In the genomic region with DNA sequence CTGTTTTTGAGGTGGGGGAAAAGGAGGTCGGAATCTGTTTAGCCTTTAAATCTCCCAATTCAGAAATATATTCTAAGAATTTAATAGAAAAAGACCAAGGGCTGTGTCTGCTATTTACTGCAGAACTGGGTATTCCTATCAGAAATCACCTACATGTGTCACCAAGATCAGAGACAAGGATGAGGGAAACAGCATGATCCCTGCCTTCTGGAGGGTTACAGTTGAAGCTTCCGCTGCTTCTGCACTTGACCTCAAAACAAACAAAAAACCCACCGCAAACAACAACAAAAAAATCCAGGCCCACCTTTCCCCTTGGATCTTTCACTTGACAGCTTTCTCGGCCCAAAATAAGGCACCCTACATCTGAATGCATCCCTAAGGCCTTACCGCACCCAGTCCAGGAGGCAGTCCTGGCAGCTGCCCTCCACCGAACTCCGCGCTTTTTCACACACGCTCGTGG, we compare ENCODE assay signal across 8 cellular contexts. TPM values are rescaled to one million over a fixed set of nuclear protein-coding genes. Genes with fewer than 3 reads are reported as not detected.
DNase-seq lines count a peak whose midpoint lies in the region; ATAC-seq and TF ChIP-seq lines count a peak whose summit lies in the region.

No MANE protein-coding gene starts in this region.

- no CpG with 5 or more reads among the region's 10 CpGs for WGBS in iPS DF 6.9 (ENCODE audit: insufficient coverage, insufficient read length)

- CTCF ChIA-PET in WTC11 (lab: Charles Lee), result interaction anchor here (0.6 to 2.3 kb wide), 4 partner anchors 10 to 1420 kb away, joined by 3 to 18 read pairs (median 5); no protein-coding TSS in a partner anchor

- POLR2A ChIA-PET in WTC11 (lab: Charles Lee), result interaction anchor here (1.3 kb wide), 1 partner anchor 191 kb away, joined by 3 read pairs; no protein-coding TSS in a partner anchor

- intact Hi-C loops in CD14-positive monocyte (cut with micrococcal nuclease), result no loop called here

- H3K9me3 Mint-ChIP-seq in CD14-positive monocyte (peaks cover 0 to 6% (median 0%) of the 10 kb centered on the region in 7 donors), WTC11 (no peaks in the 10 kb centered on the region)
- H3K9me3 Mint-ChIP-seq in stimulated activated effector memory CD8-positive, alpha-beta T cell treated with anti-CD3 and anti-CD28 coated beads, Interleukin-12 subunit alpha, Interleukin-12 subunit beta, amount 100 ng/mL, for 72 hours, result peaks cover 2% of the 10 kb centered on the region

- no peaks in the 10 kb centered on the region for H3K27me3 ChIP-seq in iPS DF 6.9 (ENCODE audit: control insufficient read depth, insufficient read depth, low read length)

- ATAC-seq in GM21786 (IDR thresholded peaks at IDR 0.05; ENCODE audit: unreplicated experiment), result peak; percentile 5
- ATAC-seq in WTC11, result peak; percentile 2; the same call in 1 of the 2 replicates
- ATAC-seq in stimulated activated effector memory CD8-positive, alpha-beta T cell treated with anti-CD3 and anti-CD28 coated beads, Interleukin-12 subunit alpha, Interleukin-12 subunit beta, amount 100 ng/mL, for 72 hours, result peak; percentile 24
- no peak for ATAC-seq in HG03469 (IDR thresholded peaks at IDR 0.05; ENCODE audit: unreplicated experiment)

- no peak overlapping the region for H3K27ac ChIP-seq in iPS DF 6.9 (ENCODE audit: low read length)

- H3K36me3 ChIP-seq in iPS DF 6.9 (ENCODE audit: control insufficient read depth, insufficient read depth, low read length), result no peaks in the 10 kb centered on the region

- H3K27ac Mint-ChIP-seq in CD14-positive monocyte, result peak overlapping the region in 6 of 7 donors; percentile 84 to 92 (median 89)
- peak overlapping the region; percentile 98 for H3K27ac Mint-ChIP-seq in WTC11
- no peak overlapping the region for H3K27ac Mint-ChIP-seq in stimulated activated effector memory CD8-positive, alpha-beta T cell treated with anti-CD3 and anti-CD28 coated beads, Interleukin-12 subunit alpha, Interleukin-12 subunit beta, amount 100 ng/mL, for 72 hours

- no peak for TF ChIP-seq CTCF in CD14-positive monocyte (IDR thresholded peaks at IDR 0.05)
- no peak for TF ChIP-seq CTCF in WTC11 (IDR thresholded peaks at IDR 0.05)

- H3K4me3 ChIP-seq in iPS DF 6.9 (ENCODE audit: low read length), result peak overlapping the region; percentile 93; the same call in 1 of the 2 replicates

- H3K4me1 ChIP-seq in iPS DF 6.9 (ENCODE audit: control insufficient read depth, insufficient read depth, low read length), result no peaks in the 10 kb centered on the region

- H3K4me3 Mint-ChIP-seq in CD14-positive monocyte (peak overlapping the region; percentile 91 to 95), WTC11 (peak overlapping the region; percentile 79)
- H3K4me3 Mint-ChIP-seq in stimulated activated effector memory CD8-positive, alpha-beta T cell treated with anti-CD3 and anti-CD28 coated beads, Interleukin-12 subunit alpha, Interleukin-12 subunit beta, amount 100 ng/mL, for 72 hours, result peak overlapping the region; percentile 33

- no peaks in the 10 kb centered on the region for H3K9me3 ChIP-seq in iPS DF 6.9 (ENCODE audit: control insufficient read depth, insufficient read depth, low read length)

- H3K36me3 Mint-ChIP-seq in CD14-positive monocyte, result peaks cover 0 to 2% of the 10 kb centered on the region in 2 donors
- no peaks in the 10 kb centered on the region; the same call in 1 of the 2 replicates for H3K36me3 Mint-ChIP-seq in WTC11
- no peaks in the 10 kb centered on the region for H3K36me3 Mint-ChIP-seq in stimulated activated effector memory CD8-positive, alpha-beta T cell treated with anti-CD3 and anti-CD28 coated beads, Interleukin-12 subunit alpha, Interleukin-12 subunit beta, amount 100 ng/mL, for 72 hours

- H3K27me3 Mint-ChIP-seq in CD14-positive monocyte (ENCODE audit: low read depth in 3 of 3) (peaks cover 3 to 13% (median 12%) of the 10 kb centered on the region in 3 donors), WTC11 (ENCODE audit: low read depth) (peaks cover 3% of the 10 kb centered on the region)

- no peak for DNase-seq in CD14-positive monocyte (ENCODE audit: low spot score)
- DNase-seq in WTC11 (ENCODE audit: low spot score), result no peak
- DNase-seq in iPS DF 6.9 (ENCODE audit: low read depth, low spot score), result no peak
- no peak for DNase-seq in stimulated activated effector memory CD8-positive, alpha-beta T cell treated with anti-CD3 and anti-CD28 coated beads, Interleukin-12 subunit alpha, Interleukin-12 subunit beta, amount 100 ng/mL, for 72 hours (ENCODE audit: low spot score in 2 of 2)
- no peak for DNase-seq in NCI-H774 (lab: John Stamatoyannopoulos, UW)
- no peak for DNase-seq in SW 1271 (lab: John Stamatoyannopoulos, UW)

- peaks cover 48% of the 10 kb centered on the region for H3K4me1 Mint-ChIP-seq in CD14-positive monocyte
- peaks cover 53% of the 10 kb centered on the region for H3K4me1 Mint-ChIP-seq in WTC11
- peaks cover 12% of the 10 kb centered on the region for H3K4me1 Mint-ChIP-seq in stimulated activated effector memory CD8-positive, alpha-beta T cell treated with anti-CD3 and anti-CD28 coated beads, Interleukin-12 subunit alpha, Interleukin-12 subunit beta, amount 100 ng/mL, for 72 hours

TF ChIP-seq in WTC11, 78 proteins besides CTCF, POLR2A, EP300 and RAD21:
- TF ChIP-seq, protein P1, sequence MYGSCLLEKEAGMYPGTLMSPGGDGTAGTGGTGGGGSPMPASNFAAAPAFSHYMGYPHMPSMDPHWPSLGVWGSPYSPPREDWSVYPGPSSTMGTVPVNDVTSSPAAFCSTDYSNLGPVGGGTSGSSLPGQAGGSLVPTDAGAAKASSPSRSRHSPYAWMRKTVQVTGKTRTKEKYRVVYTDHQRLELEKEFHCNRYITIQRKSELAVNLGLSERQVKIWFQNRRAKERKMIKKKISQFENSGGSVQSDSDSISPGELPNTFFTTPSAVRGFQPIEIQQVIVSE (CRISPR knock-in tag; IDR thresholded peaks at IDR 0.05; ENCODE audit: borderline replicate concordance), result no peak
- TF ChIP-seq, protein P2, sequence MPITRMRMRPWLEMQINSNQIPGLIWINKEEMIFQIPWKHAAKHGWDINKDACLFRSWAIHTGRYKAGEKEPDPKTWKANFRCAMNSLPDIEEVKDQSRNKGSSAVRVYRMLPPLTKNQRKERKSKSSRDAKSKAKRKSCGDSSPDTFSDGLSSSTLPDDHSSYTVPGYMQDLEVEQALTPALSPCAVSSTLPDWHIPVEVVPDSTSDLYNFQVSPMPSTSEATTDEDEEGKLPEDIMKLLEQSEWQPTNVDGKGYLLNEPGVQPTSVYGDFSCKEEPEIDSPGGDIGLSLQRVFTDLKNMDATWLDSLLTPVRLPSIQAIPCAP (CRISPR knock-in tag; IDR thresholded peaks at IDR 0.05), result no peak
- TF ChIP-seq NFYB (CRISPR knock-in tag; conservative IDR thresholded peaks at IDR 0.05; ENCODE audit: low read depth), result no peak
- TF ChIP-seq, protein P3, sequence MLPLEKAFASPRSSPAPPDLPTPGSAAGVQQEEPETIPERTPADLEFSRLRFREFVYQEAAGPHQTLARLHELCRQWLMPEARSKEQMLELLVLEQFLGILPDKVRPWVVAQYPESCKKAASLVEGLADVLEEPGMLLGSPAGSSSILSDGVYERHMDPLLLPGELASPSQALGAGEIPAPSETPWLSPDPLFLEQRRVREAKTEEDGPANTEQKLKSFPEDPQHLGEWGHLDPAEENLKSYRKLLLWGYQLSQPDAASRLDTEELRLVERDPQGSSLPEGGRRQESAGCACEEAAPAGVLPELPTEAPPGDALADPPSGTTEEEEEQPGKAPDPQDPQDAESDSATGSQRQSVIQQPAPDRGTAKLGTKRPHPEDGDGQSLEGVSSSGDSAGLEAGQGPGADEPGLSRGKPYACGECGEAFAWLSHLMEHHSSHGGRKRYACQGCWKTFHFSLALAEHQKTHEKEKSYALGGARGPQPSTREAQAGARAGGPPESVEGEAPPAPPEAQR (CRISPR knock-in tag; IDR thresholded peaks at IDR 0.05), result no peak
- TF ChIP-seq CBFB (CRISPR knock-in tag; IDR thresholded peaks at IDR 0.05; ENCODE audit: low read depth), result no peak
- no peak for TF ChIP-seq CREB1 (CRISPR knock-in tag; IDR thresholded peaks at IDR 0.05)
- TF ChIP-seq TP53 (CRISPR knock-in tag; IDR thresholded peaks at IDR 0.05), result no peak
- no peak for TF ChIP-seq MXD4 (CRISPR knock-in tag; IDR thresholded peaks at IDR 0.05; ENCODE audit: borderline replicate concordance)
- TF ChIP-seq, protein P4, sequence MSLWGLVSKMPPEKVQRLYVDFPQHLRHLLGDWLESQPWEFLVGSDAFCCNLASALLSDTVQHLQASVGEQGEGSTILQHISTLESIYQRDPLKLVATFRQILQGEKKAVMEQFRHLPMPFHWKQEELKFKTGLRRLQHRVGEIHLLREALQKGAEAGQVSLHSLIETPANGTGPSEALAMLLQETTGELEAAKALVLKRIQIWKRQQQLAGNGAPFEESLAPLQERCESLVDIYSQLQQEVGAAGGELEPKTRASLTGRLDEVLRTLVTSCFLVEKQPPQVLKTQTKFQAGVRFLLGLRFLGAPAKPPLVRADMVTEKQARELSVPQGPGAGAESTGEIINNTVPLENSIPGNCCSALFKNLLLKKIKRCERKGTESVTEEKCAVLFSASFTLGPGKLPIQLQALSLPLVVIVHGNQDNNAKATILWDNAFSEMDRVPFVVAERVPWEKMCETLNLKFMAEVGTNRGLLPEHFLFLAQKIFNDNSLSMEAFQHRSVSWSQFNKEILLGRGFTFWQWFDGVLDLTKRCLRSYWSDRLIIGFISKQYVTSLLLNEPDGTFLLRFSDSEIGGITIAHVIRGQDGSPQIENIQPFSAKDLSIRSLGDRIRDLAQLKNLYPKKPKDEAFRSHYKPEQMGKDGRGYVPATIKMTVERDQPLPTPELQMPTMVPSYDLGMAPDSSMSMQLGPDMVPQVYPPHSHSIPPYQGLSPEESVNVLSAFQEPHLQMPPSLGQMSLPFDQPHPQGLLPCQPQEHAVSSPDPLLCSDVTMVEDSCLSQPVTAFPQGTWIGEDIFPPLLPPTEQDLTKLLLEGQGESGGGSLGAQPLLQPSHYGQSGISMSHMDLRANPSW (CRISPR knock-in tag; conservative IDR thresholded peaks at IDR 0.05; ENCODE audit: low read depth), result no peak
- no peak for TF ChIP-seq JUN (CRISPR knock-in tag; IDR thresholded peaks at IDR 0.05)
- no peak for TF ChIP-seq SMAD3 (CRISPR knock-in tag; IDR thresholded peaks at IDR 0.05; ENCODE audit: borderline replicate concordance)
- TF ChIP-seq ZNF263 (CRISPR knock-in tag; IDR thresholded peaks at IDR 0.05; ENCODE audit: low read depth), result no peak
TF ChIP-seq in WTC11: peak in this region for 0.

RNA-seq across cellular contexts. Expression of a gene that starts 0.8 kb away (rescaled TPM):
- polyA plus RNA-seq in CD14-positive monocyte, result 1 to 10 TPM; 2.1 to 2.5 TPM
- 35.0 to 57.9 TPM (median 38.3 TPM) in 3 replicates for total RNA-seq in WTC11 (2021)

Comparison
In these comparisons a context has a peak if more than half of its experiments do, and no peak if none do; other contexts are left out.
1. H3K4me3 Mint-ChIP-seq: peak in every context shown above with its lines; median percentile 93 in CD14-positive monocyte; 79 in WTC11; 33 in stimulated activated effector memory CD8-positive, alpha-beta T cell treated with anti-CD3 and anti-CD28 coated beads, Interleukin-12 subunit alpha, Interleukin-12 subunit beta, amount 100 ng/mL, for 72 hours.